15 cellular contexts compared by ENCODE assay signal in genomic region chr13:110625771-110626321, GRCh38. TPM values are rescaled to one million over a fixed set of nuclear protein-coding genes. Genes with fewer than 3 reads are reported as not detected.
DNase-seq lines count a peak whose midpoint lies in the region; ATAC-seq and TF ChIP-seq lines count a peak whose summit lies in the region.
"Had no signal": no experiment of that assay in that cellular context is flagged by ENCODE, and none has a peak within 500 bp of the region (broad histone marks: within the 10 kb centered on the region; RNA-seq: fewer than 3 reads in every experiment).

No MANE protein-coding gene starts in this region.

- H3K4me3 Mint-ChIP-seq in memory B cell = no peak overlapping the region
- no peak overlapping the region for H3K4me3 Mint-ChIP-seq in stimulated activated effector memory CD8-positive, alpha-beta T cell treated with anti-CD3 and anti-CD28 coated beads, Interleukin-12 subunit alpha, Interleukin-12 subunit beta, amount 100 ng/mL, for 72 hours
- H3K4me3 Mint-ChIP-seq in activated naive CD8-positive, alpha-beta T cell treated with anti-CD3 and anti-CD28 coated beads for 36 hours = no peak overlapping the region
- H3K4me3 Mint-ChIP-seq: activated T-cell treated with anti-CD3 and anti-CD28 coated beads, Interleukin-2, amount 50 U/mL, for 24 hours had no signal

- H3K27ac Mint-ChIP-seq in memory B cell = peak overlapping the region; percentile 3
- H3K27ac Mint-ChIP-seq in stimulated activated effector memory CD8-positive, alpha-beta T cell treated with anti-CD3 and anti-CD28 coated beads, Interleukin-12 subunit alpha, Interleukin-12 subunit beta, amount 100 ng/mL, for 72 hours = peak overlapping the region; percentile 70
- H3K27ac Mint-ChIP-seq in activated naive CD8-positive, alpha-beta T cell treated with anti-CD3 and anti-CD28 coated beads for 36 hours = no peak overlapping the region

- no peaks in the 10 kb centered on the region for H3K27me3 Mint-ChIP-seq in memory B cell
- no peaks in the 10 kb centered on the region for H3K27me3 Mint-ChIP-seq in activated naive CD8-positive, alpha-beta T cell treated with anti-CD3 and anti-CD28 coated beads for 36 hours
- H3K27me3 Mint-ChIP-seq: activated T-cell treated with anti-CD3 and anti-CD28 coated beads, Interleukin-2, amount 50 U/mL, for 24 hours; effector memory CD8-positive, alpha-beta T cell had no signal

- TF ChIP-seq CTCF in WERI-Rb-1 (IDR thresholded peaks at IDR 0.05; ENCODE audit: low read depth, low read length) (no peak), uterus (IDR thresholded peaks at IDR 0.05) (no peak)

- H3K4me3 ChIP-seq in WERI-Rb-1 (ENCODE audit: low read depth, low read length) = no peak overlapping the region
- H3K4me3 ChIP-seq in uterus = no peak overlapping the region
- H3K4me3 ChIP-seq: ascending aorta, heart left ventricle had no signal

- intact Hi-C loops in uterus (cut with DNase I; ENCODE audit: low total_unique reads) = no loop called here

- DNase-seq in NCI-H1417 (lab: John Stamatoyannopoulos, UW) = peak in 2 of 3 experiments; percentile 68 to 86
- DNase-seq in NCI-H1417 treated with DMSO at 0.1 percent for 48 hours (lab: John Stamatoyannopoulos, UW) = no peak
- peak; percentile 9 for DNase-seq in WERI-Rb-1
- no peak for DNase-seq in memory B cell (ENCODE audit: low spot score in 2 of 2)
- DNase-seq in stimulated activated effector memory CD8-positive, alpha-beta T cell treated with anti-CD3 and anti-CD28 coated beads, Interleukin-12 subunit alpha, Interleukin-12 subunit beta, amount 100 ng/mL, for 72 hours (ENCODE audit: low spot score in 2 of 2) = no peak
- no peak for DNase-seq in uterus
- DNase-seq in HuH-7.5 (ENCODE audit: low spot score) = no peak
- no peak for DNase-seq in activated naive CD8-positive, alpha-beta T cell treated with anti-CD3 and anti-CD28 coated beads for 36 hours
- DNase-seq: 8988T; activated T-cell treated with anti-CD3 and anti-CD28 coated beads, Interleukin-2, amount 50 U/mL, for 24 hours; effector memory CD8-positive, alpha-beta T cell; heart left ventricle; NCI-H345; RPMI8226 had no signal

- H3K27ac ChIP-seq in WERI-Rb-1 (no peak overlapping the region), uterus (no peak overlapping the region)
- H3K27ac ChIP-seq: ascending aorta had no signal

- no peak for TF ChIP-seq POLR2A in uterus (IDR thresholded peaks at IDR 0.05)

- peaks cover 14% of the 10 kb centered on the region for H3K4me1 Mint-ChIP-seq in memory B cell
- peaks cover 60% of the 10 kb centered on the region for H3K4me1 Mint-ChIP-seq in stimulated activated effector memory CD8-positive, alpha-beta T cell treated with anti-CD3 and anti-CD28 coated beads, Interleukin-12 subunit alpha, Interleukin-12 subunit beta, amount 100 ng/mL, for 72 hours
- H3K4me1 Mint-ChIP-seq in activated naive CD8-positive, alpha-beta T cell treated with anti-CD3 and anti-CD28 coated beads for 36 hours = peaks cover 32% of the 10 kb centered on the region

- no peak for ATAC-seq in memory B cell (ENCODE audit: low read depth)
- ATAC-seq in stimulated activated effector memory CD8-positive, alpha-beta T cell treated with anti-CD3 and anti-CD28 coated beads, Interleukin-12 subunit alpha, Interleukin-12 subunit beta, amount 100 ng/mL, for 72 hours = no peak
- ATAC-seq: effector memory CD8-positive, alpha-beta T cell; heart left ventricle had no signal

- H3K27me3 ChIP-seq in WERI-Rb-1 (ENCODE audit: insufficient read depth, low read depth, severe bottlenecking) = no peaks in the 10 kb centered on the region
- no peaks in the 10 kb centered on the region for H3K27me3 ChIP-seq in uterus
- H3K27me3 ChIP-seq: ascending aorta, heart left ventricle had no signal

- peaks cover 32% of the 10 kb centered on the region for H3K36me3 Mint-ChIP-seq in memory B cell
- peaks cover 75% of the 10 kb centered on the region for H3K36me3 Mint-ChIP-seq in stimulated activated effector memory CD8-positive, alpha-beta T cell treated with anti-CD3 and anti-CD28 coated beads, Interleukin-12 subunit alpha, Interleukin-12 subunit beta, amount 100 ng/mL, for 72 hours
- H3K36me3 Mint-ChIP-seq in activated naive CD8-positive, alpha-beta T cell treated with anti-CD3 and anti-CD28 coated beads for 36 hours = no peaks in the 10 kb centered on the region

- H3K9me3 Mint-ChIP-seq in memory B cell = no peaks in the 10 kb centered on the region
- no peaks in the 10 kb centered on the region for H3K9me3 Mint-ChIP-seq in stimulated activated effector memory CD8-positive, alpha-beta T cell treated with anti-CD3 and anti-CD28 coated beads, Interleukin-12 subunit alpha, Interleukin-12 subunit beta, amount 100 ng/mL, for 72 hours
- no peaks in the 10 kb centered on the region for H3K9me3 Mint-ChIP-seq in activated naive CD8-positive, alpha-beta T cell treated with anti-CD3 and anti-CD28 coated beads for 36 hours
- H3K9me3 Mint-ChIP-seq: activated T-cell treated with anti-CD3 and anti-CD28 coated beads, Interleukin-2, amount 50 U/mL, for 24 hours; effector memory CD8-positive, alpha-beta T cell had no signal

- H3K4me1 ChIP-seq in uterus = no peaks in the 10 kb centered on the region
- H3K4me1 ChIP-seq: ascending aorta had no signal

- H3K36me3 ChIP-seq in WERI-Rb-1 (peaks cover 81% of the 10 kb centered on the region), uterus (no peaks in the 10 kb centered on the region)

- H3K9me3 ChIP-seq in WERI-Rb-1 (ENCODE audit: severe bottlenecking) (no peaks in the 10 kb centered on the region), uterus (no peaks in the 10 kb centered on the region)
- H3K9me3 ChIP-seq: ascending aorta, heart left ventricle had no signal

RNA-seq across cellular contexts. Expression of gene NAXD, which starts 10.5 kb away (rescaled TPM):
- total RNA-seq in uterus = 10 to 100 TPM; 26.0 to 37.9 (median 35.4) TPM
- total RNA-seq in activated naive CD8-positive, alpha-beta T cell treated with anti-CD3 and anti-CD28 coated beads for 36 hours = 10 to 100 TPM; 20.8 to 21.1 TPM

Comparison
In these comparisons a context has a peak if more than half of its experiments do, and no peak if none do; other contexts are left out.
1. DNase-seq: peak in NCI-H1417 (2 of 3) and WERI-Rb-1 (single experiment); none in NCI-H1417 treated with DMSO at 0.1 percent for 48 hours (single experiment), memory B cell (0 of 2), stimulated activated effector memory CD8-positive, alpha-beta T cell treated with anti-CD3 and anti-CD28 coated beads, Interleukin-12 subunit alpha, Interleukin-12 subunit beta, amount 100 ng/mL, for 72 hours (0 of 2), uterus (0 of 2), HuH-7.5 (single experiment) and activated naive CD8-positive, alpha-beta T cell treated with anti-CD3 and anti-CD28 coated beads for 36 hours (single experiment).